1 cellular context compared by ENCODE assay signal in the genomic region with DNA sequence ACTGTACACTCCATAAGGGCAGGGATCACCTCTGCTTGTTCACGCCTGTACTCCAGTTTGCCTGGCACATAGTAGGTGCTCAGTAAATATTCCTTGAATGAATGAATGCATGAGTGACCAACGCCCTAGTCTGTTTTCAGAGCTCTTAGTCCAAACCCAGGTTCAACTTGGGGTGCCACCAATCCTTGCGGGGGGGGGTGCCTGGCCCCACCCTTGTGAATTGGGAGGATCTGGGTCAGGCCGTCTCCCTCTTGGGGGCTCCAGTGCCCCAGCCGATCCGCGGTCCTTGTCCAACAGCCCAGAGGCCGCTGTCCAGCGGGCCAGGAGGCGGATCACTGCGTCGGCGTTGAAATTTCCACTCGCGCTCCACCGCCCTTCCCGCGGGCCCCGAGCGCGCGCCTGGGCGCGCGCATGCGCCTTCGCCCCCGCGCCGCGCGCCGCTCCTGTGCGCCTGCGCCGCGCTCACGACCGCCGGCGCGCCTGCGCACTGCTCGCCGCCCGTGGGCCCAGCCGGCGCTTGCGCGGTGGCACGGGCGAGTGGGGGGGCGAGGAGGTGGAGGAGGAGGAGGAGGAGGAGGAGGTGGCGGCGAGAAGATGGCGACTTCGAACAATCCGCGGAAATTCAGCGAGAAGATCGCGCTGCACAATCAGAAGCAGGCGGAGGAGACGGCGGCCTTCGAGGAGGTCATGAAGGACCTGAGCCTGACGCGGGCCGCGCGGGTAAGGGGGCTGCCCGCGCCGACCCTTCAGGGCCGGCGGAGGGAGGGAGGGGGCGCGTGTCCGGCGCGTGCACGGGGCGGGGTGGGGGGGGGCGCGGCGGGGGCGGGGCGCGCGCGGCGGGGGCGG.
TF ChIP-seq lines count a peak whose summit lies in the region.

A gene with protein sequence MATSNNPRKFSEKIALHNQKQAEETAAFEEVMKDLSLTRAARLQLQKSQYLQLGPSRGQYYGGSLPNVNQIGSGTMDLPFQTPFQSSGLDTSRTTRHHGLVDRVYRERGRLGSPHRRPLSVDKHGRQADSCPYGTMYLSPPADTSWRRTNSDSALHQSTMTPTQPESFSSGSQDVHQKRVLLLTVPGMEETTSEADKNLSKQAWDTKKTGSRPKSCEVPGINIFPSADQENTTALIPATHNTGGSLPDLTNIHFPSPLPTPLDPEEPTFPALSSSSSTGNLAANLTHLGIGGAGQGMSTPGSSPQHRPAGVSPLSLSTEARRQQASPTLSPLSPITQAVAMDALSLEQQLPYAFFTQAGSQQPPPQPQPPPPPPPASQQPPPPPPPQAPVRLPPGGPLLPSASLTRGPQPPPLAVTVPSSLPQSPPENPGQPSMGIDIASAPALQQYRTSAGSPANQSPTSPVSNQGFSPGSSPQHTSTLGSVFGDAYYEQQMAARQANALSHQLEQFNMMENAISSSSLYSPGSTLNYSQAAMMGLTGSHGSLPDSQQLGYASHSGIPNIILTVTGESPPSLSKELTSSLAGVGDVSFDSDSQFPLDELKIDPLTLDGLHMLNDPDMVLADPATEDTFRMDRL (plus strand): TSS at position 572 of the 846 bp plus-strand sequence. CDS start 23 bp downstream, at position 595.

TF ChIP-seq in K562, 482 proteins besides CTCF, POLR2A, EP300 and RAD21 (continued from another document and continues in another):
- TF ChIP-seq, protein P1, sequence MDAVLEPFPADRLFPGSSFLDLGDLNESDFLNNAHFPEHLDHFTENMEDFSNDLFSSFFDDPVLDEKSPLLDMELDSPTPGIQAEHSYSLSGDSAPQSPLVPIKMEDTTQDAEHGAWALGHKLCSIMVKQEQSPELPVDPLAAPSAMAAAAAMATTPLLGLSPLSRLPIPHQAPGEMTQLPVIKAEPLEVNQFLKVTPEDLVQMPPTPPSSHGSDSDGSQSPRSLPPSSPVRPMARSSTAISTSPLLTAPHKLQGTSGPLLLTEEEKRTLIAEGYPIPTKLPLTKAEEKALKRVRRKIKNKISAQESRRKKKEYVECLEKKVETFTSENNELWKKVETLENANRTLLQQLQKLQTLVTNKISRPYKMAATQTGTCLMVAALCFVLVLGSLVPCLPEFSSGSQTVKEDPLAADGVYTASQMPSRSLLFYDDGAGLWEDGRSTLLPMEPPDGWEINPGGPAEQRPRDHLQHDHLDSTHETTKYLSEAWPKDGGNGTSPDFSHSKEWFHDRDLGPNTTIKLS (IDR thresholded peaks at IDR 0.05; ENCODE audit: borderline replicate concordance, low read depth): 0 out of 2 replicates have a peak, but pooled peaks have one; percentile 39
- TF ChIP-seq TAF1 (IDR thresholded peaks at IDR 0.05; ENCODE audit: control insufficient read depth, extremely low read depth, insufficient read depth, low read length, severe bottlenecking) (no peak), MBD2 (IDR thresholded peaks at IDR 0.05; ENCODE audit: borderline replicate concordance, low read depth) (no peak), SETDB1 (IDR thresholded peaks at IDR 0.05; ENCODE audit: low read length) (no peak), TFAM (CRISPR knock-in tag; conservative IDR thresholded peaks at IDR 0.05) (no peak), EGR1 (conservative IDR thresholded peaks at IDR 0.05) (peak; percentile 95), ZNF24 (IDR thresholded peaks at IDR 0.05) (peak; percentile 99), ATF1 (CRISPR knock-in tag; IDR thresholded peaks at IDR 0.05) (no peak), ATF1 (tag; IDR thresholded peaks at IDR 0.05) (peak; percentile 59), EP400 (IDR thresholded peaks at IDR 0.05) (peak; percentile 89), NFIC (IDR thresholded peaks at IDR 0.05) (peak; percentile 69), ZNF644 (tag; IDR thresholded peaks at IDR 0.05; ENCODE audit: low read depth) (0 out of 2 replicates have a peak, but pooled peaks have one; percentile 69), MECOM (CRISPR knock-in tag; IDR thresholded peaks at IDR 0.05) (no peak), ZBTB1 (CRISPR knock-in tag; IDR thresholded peaks at IDR 0.05; ENCODE audit: borderline replicate concordance, low read depth) (no peak), ADNP (tag; IDR thresholded peaks at IDR 0.05) (peak; percentile 68), PURB (CRISPR knock-in tag; IDR thresholded peaks at IDR 0.05; ENCODE audit: low read depth) (no peak), ZC3H8 (IDR thresholded peaks at IDR 0.05) (no peak), ZNF175 (CRISPR knock-in tag; IDR thresholded peaks at IDR 0.05; ENCODE audit: low read depth) (peak; percentile 41; the same call in 1 of the 2 replicates), NR4A1 (CRISPR knock-in tag; IDR thresholded peaks at IDR 0.05) (no peak), NR4A1 (tag; IDR thresholded peaks at IDR 0.05) (no peak), ZNF124 (CRISPR knock-in tag; IDR thresholded peaks at IDR 0.05) (no peak), SAFB (IDR thresholded peaks at IDR 0.05; ENCODE audit: borderline replicate concordance, low read depth, low read length) (0 out of 2 replicates have a peak, but pooled peaks have one; percentile 63), POLR3A (IDR thresholded peaks at IDR 0.05; ENCODE audit: borderline replicate concordance, extremely low read depth, insufficient read depth, insufficient read length) (no peak), TRIM28 (IDR thresholded peaks at IDR 0.05) (peak; percentile 48; the same call in 1 of the 2 replicates)
- TF ChIP-seq, protein P2, sequence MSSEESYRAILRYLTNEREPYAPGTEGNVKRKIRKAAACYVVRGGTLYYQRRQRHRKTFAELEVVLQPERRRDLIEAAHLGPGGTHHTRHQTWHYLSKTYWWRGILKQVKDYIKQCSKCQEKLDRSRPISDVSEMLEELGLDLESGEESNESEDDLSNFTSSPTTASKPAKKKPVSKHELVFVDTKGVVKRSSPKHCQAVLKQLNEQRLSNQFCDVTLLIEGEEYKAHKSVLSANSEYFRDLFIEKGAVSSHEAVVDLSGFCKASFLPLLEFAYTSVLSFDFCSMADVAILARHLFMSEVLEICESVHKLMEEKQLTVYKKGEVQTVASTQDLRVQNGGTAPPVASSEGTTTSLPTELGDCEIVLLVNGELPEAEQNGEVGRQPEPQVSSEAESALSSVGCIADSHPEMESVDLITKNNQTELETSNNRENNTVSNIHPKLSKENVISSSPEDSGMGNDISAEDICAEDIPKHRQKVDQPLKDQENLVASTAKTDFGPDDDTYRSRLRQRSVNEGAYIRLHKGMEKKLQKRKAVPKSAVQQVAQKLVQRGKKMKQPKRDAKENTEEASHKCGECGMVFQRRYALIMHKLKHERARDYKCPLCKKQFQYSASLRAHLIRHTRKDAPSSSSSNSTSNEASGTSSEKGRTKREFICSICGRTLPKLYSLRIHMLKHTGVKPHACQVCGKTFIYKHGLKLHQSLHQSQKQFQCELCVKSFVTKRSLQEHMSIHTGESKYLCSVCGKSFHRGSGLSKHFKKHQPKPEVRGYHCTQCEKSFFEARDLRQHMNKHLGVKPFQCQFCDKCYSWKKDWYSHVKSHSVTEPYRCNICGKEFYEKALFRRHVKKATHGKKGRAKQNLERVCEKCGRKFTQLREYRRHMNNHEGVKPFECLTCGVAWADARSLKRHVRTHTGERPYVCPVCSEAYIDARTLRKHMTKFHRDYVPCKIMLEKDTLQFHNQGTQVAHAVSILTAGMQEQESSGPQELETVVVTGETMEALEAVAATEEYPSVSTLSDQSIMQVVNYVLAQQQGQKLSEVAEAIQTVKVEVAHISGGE (CRISPR knock-in tag; IDR thresholded peaks at IDR 0.05): no peak
- TF ChIP-seq, protein P3, sequence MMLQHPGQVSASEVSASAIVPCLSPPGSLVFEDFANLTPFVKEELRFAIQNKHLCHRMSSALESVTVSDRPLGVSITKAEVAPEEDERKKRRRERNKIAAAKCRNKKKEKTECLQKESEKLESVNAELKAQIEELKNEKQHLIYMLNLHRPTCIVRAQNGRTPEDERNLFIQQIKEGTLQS (IDR thresholded peaks at IDR 0.05): no peak
- TF ChIP-seq, protein P3 (CRISPR knock-in tag; conservative IDR thresholded peaks at IDR 0.05): no peak
- TF ChIP-seq, protein P4, sequence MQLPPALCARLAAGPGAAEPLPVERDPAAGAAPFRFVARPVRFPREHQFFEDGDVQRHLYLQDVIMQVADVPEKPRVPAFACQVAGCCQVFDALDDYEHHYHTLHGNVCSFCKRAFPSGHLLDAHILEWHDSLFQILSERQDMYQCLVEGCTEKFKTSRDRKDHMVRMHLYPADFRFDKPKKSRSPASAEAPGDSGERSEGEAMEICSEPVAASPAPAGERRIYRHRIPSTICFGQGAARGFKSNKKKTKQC (CRISPR knock-in tag; IDR thresholded peaks at IDR 0.05): no peak
- TF ChIP-seq, protein P5, sequence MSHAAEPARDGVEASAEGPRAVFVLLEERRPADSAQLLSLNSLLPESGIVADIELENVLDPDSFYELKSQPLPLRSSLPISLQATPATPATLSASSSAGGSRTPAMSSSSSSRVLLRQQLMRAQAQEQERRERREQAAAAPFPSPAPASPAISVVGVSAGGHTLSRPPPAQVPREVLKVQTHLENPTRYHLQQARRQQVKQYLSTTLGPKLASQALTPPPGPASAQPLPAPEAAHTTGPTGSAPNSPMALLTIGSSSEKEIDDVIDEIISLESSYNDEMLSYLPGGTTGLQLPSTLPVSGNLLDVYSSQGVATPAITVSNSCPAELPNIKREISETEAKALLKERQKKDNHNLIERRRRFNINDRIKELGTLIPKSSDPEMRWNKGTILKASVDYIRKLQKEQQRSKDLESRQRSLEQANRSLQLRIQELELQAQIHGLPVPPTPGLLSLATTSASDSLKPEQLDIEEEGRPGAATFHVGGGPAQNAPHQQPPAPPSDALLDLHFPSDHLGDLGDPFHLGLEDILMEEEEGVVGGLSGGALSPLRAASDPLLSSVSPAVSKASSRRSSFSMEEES (CRISPR knock-in tag; IDR thresholded peaks at IDR 0.05): no peak
- TF ChIP-seq, protein P6, sequence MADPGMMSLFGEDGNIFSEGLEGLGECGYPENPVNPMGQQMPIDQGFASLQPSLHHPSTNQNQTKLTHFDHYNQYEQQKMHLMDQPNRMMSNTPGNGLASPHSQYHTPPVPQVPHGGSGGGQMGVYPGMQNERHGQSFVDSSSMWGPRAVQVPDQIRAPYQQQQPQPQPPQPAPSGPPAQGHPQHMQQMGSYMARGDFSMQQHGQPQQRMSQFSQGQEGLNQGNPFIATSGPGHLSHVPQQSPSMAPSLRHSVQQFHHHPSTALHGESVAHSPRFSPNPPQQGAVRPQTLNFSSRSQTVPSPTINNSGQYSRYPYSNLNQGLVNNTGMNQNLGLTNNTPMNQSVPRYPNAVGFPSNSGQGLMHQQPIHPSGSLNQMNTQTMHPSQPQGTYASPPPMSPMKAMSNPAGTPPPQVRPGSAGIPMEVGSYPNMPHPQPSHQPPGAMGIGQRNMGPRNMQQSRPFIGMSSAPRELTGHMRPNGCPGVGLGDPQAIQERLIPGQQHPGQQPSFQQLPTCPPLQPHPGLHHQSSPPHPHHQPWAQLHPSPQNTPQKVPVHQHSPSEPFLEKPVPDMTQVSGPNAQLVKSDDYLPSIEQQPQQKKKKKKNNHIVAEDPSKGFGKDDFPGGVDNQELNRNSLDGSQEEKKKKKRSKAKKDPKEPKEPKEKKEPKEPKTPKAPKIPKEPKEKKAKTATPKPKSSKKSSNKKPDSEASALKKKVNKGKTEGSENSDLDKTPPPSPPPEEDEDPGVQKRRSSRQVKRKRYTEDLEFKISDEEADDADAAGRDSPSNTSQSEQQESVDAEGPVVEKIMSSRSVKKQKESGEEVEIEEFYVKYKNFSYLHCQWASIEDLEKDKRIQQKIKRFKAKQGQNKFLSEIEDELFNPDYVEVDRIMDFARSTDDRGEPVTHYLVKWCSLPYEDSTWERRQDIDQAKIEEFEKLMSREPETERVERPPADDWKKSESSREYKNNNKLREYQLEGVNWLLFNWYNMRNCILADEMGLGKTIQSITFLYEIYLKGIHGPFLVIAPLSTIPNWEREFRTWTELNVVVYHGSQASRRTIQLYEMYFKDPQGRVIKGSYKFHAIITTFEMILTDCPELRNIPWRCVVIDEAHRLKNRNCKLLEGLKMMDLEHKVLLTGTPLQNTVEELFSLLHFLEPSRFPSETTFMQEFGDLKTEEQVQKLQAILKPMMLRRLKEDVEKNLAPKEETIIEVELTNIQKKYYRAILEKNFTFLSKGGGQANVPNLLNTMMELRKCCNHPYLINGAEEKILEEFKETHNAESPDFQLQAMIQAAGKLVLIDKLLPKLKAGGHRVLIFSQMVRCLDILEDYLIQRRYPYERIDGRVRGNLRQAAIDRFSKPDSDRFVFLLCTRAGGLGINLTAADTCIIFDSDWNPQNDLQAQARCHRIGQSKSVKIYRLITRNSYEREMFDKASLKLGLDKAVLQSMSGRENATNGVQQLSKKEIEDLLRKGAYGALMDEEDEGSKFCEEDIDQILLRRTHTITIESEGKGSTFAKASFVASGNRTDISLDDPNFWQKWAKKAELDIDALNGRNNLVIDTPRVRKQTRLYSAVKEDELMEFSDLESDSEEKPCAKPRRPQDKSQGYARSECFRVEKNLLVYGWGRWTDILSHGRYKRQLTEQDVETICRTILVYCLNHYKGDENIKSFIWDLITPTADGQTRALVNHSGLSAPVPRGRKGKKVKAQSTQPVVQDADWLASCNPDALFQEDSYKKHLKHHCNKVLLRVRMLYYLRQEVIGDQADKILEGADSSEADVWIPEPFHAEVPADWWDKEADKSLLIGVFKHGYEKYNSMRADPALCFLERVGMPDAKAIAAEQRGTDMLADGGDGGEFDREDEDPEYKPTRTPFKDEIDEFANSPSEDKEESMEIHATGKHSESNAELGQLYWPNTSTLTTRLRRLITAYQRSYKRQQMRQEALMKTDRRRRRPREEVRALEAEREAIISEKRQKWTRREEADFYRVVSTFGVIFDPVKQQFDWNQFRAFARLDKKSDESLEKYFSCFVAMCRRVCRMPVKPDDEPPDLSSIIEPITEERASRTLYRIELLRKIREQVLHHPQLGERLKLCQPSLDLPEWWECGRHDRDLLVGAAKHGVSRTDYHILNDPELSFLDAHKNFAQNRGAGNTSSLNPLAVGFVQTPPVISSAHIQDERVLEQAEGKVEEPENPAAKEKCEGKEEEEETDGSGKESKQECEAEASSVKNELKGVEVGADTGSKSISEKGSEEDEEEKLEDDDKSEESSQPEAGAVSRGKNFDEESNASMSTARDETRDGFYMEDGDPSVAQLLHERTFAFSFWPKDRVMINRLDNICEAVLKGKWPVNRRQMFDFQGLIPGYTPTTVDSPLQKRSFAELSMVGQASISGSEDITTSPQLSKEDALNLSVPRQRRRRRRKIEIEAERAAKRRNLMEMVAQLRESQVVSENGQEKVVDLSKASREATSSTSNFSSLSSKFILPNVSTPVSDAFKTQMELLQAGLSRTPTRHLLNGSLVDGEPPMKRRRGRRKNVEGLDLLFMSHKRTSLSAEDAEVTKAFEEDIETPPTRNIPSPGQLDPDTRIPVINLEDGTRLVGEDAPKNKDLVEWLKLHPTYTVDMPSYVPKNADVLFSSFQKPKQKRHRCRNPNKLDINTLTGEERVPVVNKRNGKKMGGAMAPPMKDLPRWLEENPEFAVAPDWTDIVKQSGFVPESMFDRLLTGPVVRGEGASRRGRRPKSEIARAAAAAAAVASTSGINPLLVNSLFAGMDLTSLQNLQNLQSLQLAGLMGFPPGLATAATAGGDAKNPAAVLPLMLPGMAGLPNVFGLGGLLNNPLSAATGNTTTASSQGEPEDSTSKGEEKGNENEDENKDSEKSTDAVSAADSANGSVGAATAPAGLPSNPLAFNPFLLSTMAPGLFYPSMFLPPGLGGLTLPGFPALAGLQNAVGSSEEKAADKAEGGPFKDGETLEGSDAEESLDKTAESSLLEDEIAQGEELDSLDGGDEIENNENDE (IDR thresholded peaks at IDR 0.05; ENCODE audit: low read depth, low read length): no peak
- TF ChIP-seq, protein P7, sequence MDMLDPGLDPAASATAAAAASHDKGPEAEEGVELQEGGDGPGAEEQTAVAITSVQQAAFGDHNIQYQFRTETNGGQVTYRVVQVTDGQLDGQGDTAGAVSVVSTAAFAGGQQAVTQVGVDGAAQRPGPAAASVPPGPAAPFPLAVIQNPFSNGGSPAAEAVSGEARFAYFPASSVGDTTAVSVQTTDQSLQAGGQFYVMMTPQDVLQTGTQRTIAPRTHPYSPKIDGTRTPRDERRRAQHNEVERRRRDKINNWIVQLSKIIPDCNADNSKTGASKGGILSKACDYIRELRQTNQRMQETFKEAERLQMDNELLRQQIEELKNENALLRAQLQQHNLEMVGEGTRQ (CRISPR knock-in tag; IDR thresholded peaks at IDR 0.05): no peak
